8 cellular contexts compared by ENCODE assay signal in the genomic region with DNA sequence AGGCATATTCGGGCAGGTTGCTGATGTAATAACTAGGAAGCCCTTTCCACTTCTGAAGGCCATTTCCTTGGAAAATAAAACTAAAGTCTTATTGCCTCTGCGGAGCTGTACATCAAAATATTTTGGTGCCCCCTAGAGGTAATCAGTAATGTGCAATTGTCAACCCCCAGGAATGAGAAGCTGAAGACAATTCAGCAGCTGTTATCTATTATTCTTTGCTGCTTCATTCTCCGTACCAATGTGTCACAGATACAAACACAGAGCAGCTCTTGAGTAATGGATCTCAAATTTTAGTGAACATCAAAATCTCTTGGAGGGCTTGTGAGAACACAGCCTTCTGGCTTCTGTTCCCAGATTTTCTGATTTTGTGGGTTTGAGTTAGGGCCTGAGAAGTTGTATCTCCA. TPM values are rescaled to one million over a fixed set of nuclear protein-coding genes. Genes with fewer than 3 reads are reported as not detected.
DNase-seq lines count a peak whose midpoint lies in the region; ATAC-seq, FAIRE-seq and TF ChIP-seq lines count a peak whose summit lies in the region.

No MANE protein-coding gene starts in this region.

- intact Hi-C loops in adrenal gland (cut with DNase I) = no loop called here
- intact Hi-C loops in kidney (cut with DNase I) = no loop called here

- no peak overlapping the region for H3K27ac ChIP-seq in adrenal gland
- H3K27ac ChIP-seq in kidney (ENCODE audit: low read depth in 2 of 2, low read length in 2 of 2) = no peak overlapping the region

- no peaks in the 10 kb centered on the region for H3K27me3 ChIP-seq in adrenal gland

- H3K9me3 ChIP-seq in adrenal gland (replicated peaks in 1 of 3) = no peaks in the 10 kb centered on the region
- H3K9me3 ChIP-seq in kidney (ENCODE audit: control insufficient read depth in 1 of 2, low read length in 2 of 2) = no peaks in the 10 kb centered on the region

- TF ChIP-seq CTCF in GM12875 (IDR thresholded peaks at IDR 0.05; ENCODE audit: borderline replicate concordance, insufficient read depth, low read depth, low read length) (peak; percentile 40; the same call in 1 of the 2 replicates), adrenal gland (IDR thresholded peaks at IDR 0.05) (peak; percentile 52 to 70 (median 66)), kidney (IDR thresholded peaks at IDR 0.05; ENCODE audit: borderline replicate concordance, extremely low read depth, insufficient read depth) (peak; percentile 53)

- WGBS in adrenal gland, 4 donors = 2 to 4% (median 3%) methylated on average over 3 of the region's 3 CpGs

- H3K4me1 ChIP-seq in adrenal gland (replicated peaks in 1 of 2) (peaks cover 0 to 7% of the 10 kb centered on the region in 2 donors), kidney (ENCODE audit: control insufficient read depth in 1 of 2, insufficient read depth in 1 of 2, low read depth in 1 of 2, low read length in 2 of 2) (no peaks in the 10 kb centered on the region)

- H3K9ac ChIP-seq in kidney (ENCODE audit: low read length in 2 of 2) = no peak overlapping the region

- FAIRE-seq in A204.1 (lab: Jason Lieb, UNC) = peak; percentile 65
- no peak for FAIRE-seq in kidney (lab: Jason Lieb, UNC)

- no peaks in the 10 kb centered on the region for H3K36me3 ChIP-seq in adrenal gland (replicated peaks in 1 of 2)
- H3K36me3 ChIP-seq in kidney (ENCODE audit: control insufficient read depth in 1 of 2, insufficient read depth in 2 of 2, low read length in 2 of 2) = no peaks in the 10 kb centered on the region

- peak; percentile 32 for DNase-seq in NCI-H2081 treated with DMSO at 0.1 percent for 48 hours (lab: John Stamatoyannopoulos, UW)
- DNase-seq in adrenal gland = peak in 4 of 7 donors; percentile 21 to 25 (median 24)
- no peak for DNase-seq in kidney
- DNase-seq in activated CD8-positive, alpha-beta memory T cell treated with anti-CD3 and anti-CD28 coated beads for 24 hours = no peak

- H3K4me3 ChIP-seq in GM12875 (ENCODE audit: low read depth, low read length) = no peak overlapping the region
- H3K4me3 ChIP-seq in adrenal gland = no peak overlapping the region
- no peak overlapping the region for H3K4me3 ChIP-seq in kidney (ENCODE audit: low read length in 2 of 2)

- ATAC-seq in HG03039 (IDR thresholded peaks at IDR 0.05; ENCODE audit: unreplicated experiment) (no peak), GM21619 (IDR thresholded peaks at IDR 0.05; ENCODE audit: unreplicated experiment) (no peak)

- no peak for TF ChIP-seq POLR2A in adrenal gland (IDR thresholded peaks at IDR 0.05)

RNA-seq across cellular contexts. Expression of a gene that starts 3.5 kb away (rescaled TPM):
- total RNA-seq in adrenal gland (10 to 100 TPM; 28.3 to 68.7 (median 53.2) TPM), kidney (11.5 TPM)
- polyA plus RNA-seq in adrenal gland (10 to 100 TPM; 12.2 to 19.5 (median 12.9) TPM), kidney (ENCODE audit: insufficient read depth, low read depth, low replicate concordance) (9.2 TPM)

Comparison
In these comparisons a context has a peak if more than half of its experiments do, and no peak if none do; other contexts are left out.
1. DNase-seq: peak in NCI-H2081 treated with DMSO at 0.1 percent for 48 hours (single experiment) and adrenal gland (4 of 7); none in kidney (single experiment) and activated CD8-positive, alpha-beta memory T cell treated with anti-CD3 and anti-CD28 coated beads for 24 hours (single experiment).
2. Peak in every context shown above with its lines, with median percentiles within 50 percentile points of each other: CTCF ChIP-seq.